ENCODE assay signal across 1 cellular context in the genomic region with DNA sequence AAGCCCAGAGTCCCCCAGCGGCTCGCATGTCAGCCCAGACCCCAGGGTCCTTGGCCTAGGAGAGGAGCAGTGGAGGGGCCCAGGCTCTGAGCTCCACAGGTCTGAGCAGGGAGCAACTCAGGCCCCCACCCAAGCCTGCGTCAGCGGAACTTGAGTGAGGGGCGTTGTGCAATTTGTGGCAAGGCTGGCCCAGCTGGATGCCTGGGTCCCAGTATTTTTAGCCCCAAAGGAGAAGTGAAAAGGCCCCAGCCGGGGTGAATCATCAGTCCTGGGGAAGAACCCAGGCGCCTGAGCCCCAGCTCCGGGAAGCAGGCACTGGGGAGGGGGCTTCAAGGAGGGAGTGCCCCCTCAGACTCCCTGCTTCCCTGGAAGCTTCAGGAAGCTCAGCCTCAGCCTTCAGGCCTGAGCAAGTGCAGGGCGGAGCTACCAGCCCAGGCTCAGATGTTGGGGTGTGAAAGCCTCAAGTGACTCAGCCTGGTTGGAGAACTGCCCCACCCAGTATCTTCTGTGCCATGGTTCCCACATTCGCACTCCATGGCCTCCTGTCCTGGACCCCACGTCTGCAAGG.
TF ChIP-seq lines count a peak whose summit lies in the region.

No MANE protein-coding gene starts in this region.

TF ChIP-seq in HCT116, 20 proteins besides CTCF, POLR2A, EP300 and RAD21 (continued from another document):
- TF ChIP-seq CBX3 (IDR thresholded peaks at IDR 0.05; ENCODE audit: low read depth) = no peak
